ENCODE assay signal across 8 cellular contexts in genomic region chr14:21025374-21026151, GRCh38. TPM values are rescaled to one million over a fixed set of nuclear protein-coding genes. Genes with fewer than 3 reads are reported as not detected.
DNase-seq lines count a peak whose midpoint lies in the region; ATAC-seq, FAIRE-seq and TF ChIP-seq lines count a peak whose summit lies in the region.

No MANE protein-coding gene starts in this region.

- no CpG with 5 or more reads among the region's 55 CpGs for WGBS in mammary epithelial cell (ENCODE audit: low coverage, missing lambda C conversion rate)

- peak overlapping the region in 2 of 3 experiments; percentile 31 to 59 for H3K4me3 ChIP-seq in mammary epithelial cell (replicated peaks in 1 of 3; ENCODE audit: insufficient read depth in 1 of 3, low read depth in 2 of 3, low read length in 3 of 3)
- H3K4me3 ChIP-seq in kidney (ENCODE audit: low read length in 2 of 2), result peak overlapping the region; percentile 59 to 67
- peak overlapping the region; percentile 47 to 74 (median 67) for H3K4me3 ChIP-seq in skin epidermis

- DNase-seq in NCI-H748 (lab: John Stamatoyannopoulos, UW; ENCODE audit: unreplicated experiment) (peak; percentile 23), NCI-H748 treated with DMSO at 0.1 percent for 48 hours (lab: John Stamatoyannopoulos, UW) (no peak), mammary epithelial cell (no peak), kidney (peak; percentile 97)
- no peak for DNase-seq in stimulated activated CD4-positive, alpha-beta T cell treated with anti-CD3 and anti-CD28 coated beads, Interleukin-4, amount 100 ng/mL, for 4 hours

- no TSS peak for BruUV-seq in mammary epithelial cell (replicated peaks; lab: Mats Ljungman, UMichigan)

- H3K9ac ChIP-seq in mammary epithelial cell (ENCODE audit: insufficient read depth, low read length) (no peak overlapping the region), kidney (ENCODE audit: low read length in 2 of 2) (peak overlapping the region; percentile 54 to 77)

- H3K9me3 ChIP-seq in mammary epithelial cell (replicated peaks; ENCODE audit: insufficient read depth, low read length), result no peaks in the 10 kb centered on the region
- H3K9me3 ChIP-seq in kidney (ENCODE audit: control insufficient read depth in 1 of 2, low read length in 2 of 2), result no peaks in the 10 kb centered on the region

- H3K27ac ChIP-seq in mammary epithelial cell (ENCODE audit: insufficient read depth, low read depth, low read length) (no peak overlapping the region), kidney (ENCODE audit: low read depth in 2 of 2, low read length in 2 of 2) (peak overlapping the region; percentile 89 to 91), skin epidermis (peak overlapping the region in 20 of 21 experiments; percentile 3 to 85 (median 76))

- no peaks in the 10 kb centered on the region for H3K79me2 ChIP-seq in mammary epithelial cell (ENCODE audit: insufficient read depth, low read length)

- no peaks in the 10 kb centered on the region for H4K20me1 ChIP-seq in mammary epithelial cell (ENCODE audit: insufficient read depth, low read length)

- peak overlapping the region; percentile 65 for H2AFZ ChIP-seq in mammary epithelial cell (ENCODE audit: low read depth, low read length)

- ATAC-seq in HG02870 (IDR thresholded peaks at IDR 0.05; ENCODE audit: unreplicated experiment), result no peak
- no peak for ATAC-seq in GM21576 (IDR thresholded peaks at IDR 0.05; ENCODE audit: unreplicated experiment)

- intact Hi-C loops in mammary epithelial cell (cut with micrococcal nuclease), result no loop called here
- intact Hi-C loops in kidney (cut with DNase I), result no loop called here

- peak overlapping the region; percentile 96 for H3K4me2 ChIP-seq in mammary epithelial cell (ENCODE audit: insufficient read depth, low read depth, low read length)

- in situ Hi-C loops in mammary epithelial cell (cut with MboI; ENCODE audit: low sequenced_read_pairs in 2 of 2), result no loop called here

- dilution Hi-C loops in mammary epithelial cell (cut with HindIII; ENCODE audit: low sequenced_read_pairs), result no loop called here

- CTCF ChIA-PET in mammary epithelial cell (lab: Charles Lee; ENCODE audit: low non-redundant PET), result interaction anchor here (1.0 kb wide), 1 partner anchor 11 kb away, joined by 4 read pairs; no protein-coding TSS in a partner anchor

- H3K36me3 ChIP-seq in mammary epithelial cell (ENCODE audit: insufficient read depth, low read length) (no peaks in the 10 kb centered on the region), kidney (ENCODE audit: control insufficient read depth in 1 of 2, insufficient read depth in 2 of 2, low read length in 2 of 2) (peaks cover 0 to 6% of the 10 kb centered on the region in 2 donors)

- TF ChIP-seq CTCF in mammary epithelial cell (conservative IDR thresholded peaks at IDR 0.05 in 1 of 2, IDR thresholded peaks at IDR 0.05 in 1 of 2; ENCODE audit: extremely low read depth in 1 of 2, insufficient read depth in 1 of 2, low read depth in 1 of 2, low read length in 2 of 2) (no peak), kidney (IDR thresholded peaks at IDR 0.05; ENCODE audit: borderline replicate concordance, extremely low read depth, insufficient read depth) (no peak)

- peaks cover 17% of the 10 kb centered on the region for H3K27me3 ChIP-seq in mammary epithelial cell (ENCODE audit: insufficient read depth, low read length)

- no peak for FAIRE-seq in kidney (lab: Jason Lieb, UNC)

- H3K4me1 ChIP-seq in mammary epithelial cell (ENCODE audit: insufficient read depth, low read length) (peaks cover 9% of the 10 kb centered on the region), kidney (ENCODE audit: control insufficient read depth in 1 of 2, insufficient read depth in 1 of 2, low read depth in 1 of 2, low read length in 2 of 2) (peaks cover 5 to 8% of the 10 kb centered on the region in 2 donors)

RNA-seq across cellular contexts. Expression of gene NDRG2, which starts 0.7 kb away (rescaled TPM):
- 1 to 10 TPM; 3.0 to 8.2 TPM for total RNA-seq in mammary epithelial cell
- polyA plus RNA-seq in mammary epithelial cell, result 4.0 TPM
- 5.5 TPM for polyA minus RNA-seq in mammary epithelial cell
- 86.2 TPM for total RNA-seq in kidney
- polyA plus RNA-seq in kidney (ENCODE audit: insufficient read depth, low read depth, low replicate concordance), result 209 TPM

RNA-seq across cellular contexts. Expression of gene TPPP2, which starts 4.5 kb away (rescaled TPM):
- total RNA-seq in mammary epithelial cell (not detected), kidney (not detected)
- polyA plus RNA-seq in mammary epithelial cell (not detected), kidney (ENCODE audit: insufficient read depth, low read depth, low replicate concordance) (1.3 TPM)
- polyA minus RNA-seq in mammary epithelial cell, result not detected

RNA-seq across cellular contexts. Expression of gene RNASE13, which starts 9.0 kb away (rescaled TPM):
- not detected for total RNA-seq in mammary epithelial cell
- polyA plus RNA-seq in mammary epithelial cell, result not detected
- polyA minus RNA-seq in mammary epithelial cell, result not detected
- not detected for total RNA-seq in kidney
- not detected for polyA plus RNA-seq in kidney (ENCODE audit: insufficient read depth, low read depth, low replicate concordance)

RNA-seq across cellular contexts. Expression of gene RNASE7, which starts 16.6 kb away (rescaled TPM):
- total RNA-seq in mammary epithelial cell (10 to 100 TPM; 33.3 to 43.0 TPM), kidney (not detected)
- polyA plus RNA-seq in mammary epithelial cell (30.9 TPM), kidney (ENCODE audit: insufficient read depth, low read depth, low replicate concordance) (not detected)
- polyA minus RNA-seq in mammary epithelial cell, result 28.5 TPM

RNA-seq across cellular contexts. Expression of gene SLC39A2, which starts 26.5 kb away (rescaled TPM):
- not detected for total RNA-seq in mammary epithelial cell
- 0.11 TPM for polyA plus RNA-seq in mammary epithelial cell
- polyA minus RNA-seq in mammary epithelial cell, result not detected
- total RNA-seq in kidney, result not detected
- not detected for polyA plus RNA-seq in kidney (ENCODE audit: insufficient read depth, low read depth, low replicate concordance)

Comparison
In these comparisons a context has a peak if more than half of its experiments do, and no peak if none do; other contexts are left out.
1. DNase-seq: peak in NCI-H748 (single experiment) and kidney (single experiment); none in NCI-H748 treated with DMSO at 0.1 percent for 48 hours (single experiment), mammary epithelial cell (single experiment) and stimulated activated CD4-positive, alpha-beta T cell treated with anti-CD3 and anti-CD28 coated beads, Interleukin-4, amount 100 ng/mL, for 4 hours (0 of 2).
2. Peak in every context shown above with its lines, with median percentiles within 50 percentile points of each other: H3K4me3 ChIP-seq.